In the genomic region with DNA sequence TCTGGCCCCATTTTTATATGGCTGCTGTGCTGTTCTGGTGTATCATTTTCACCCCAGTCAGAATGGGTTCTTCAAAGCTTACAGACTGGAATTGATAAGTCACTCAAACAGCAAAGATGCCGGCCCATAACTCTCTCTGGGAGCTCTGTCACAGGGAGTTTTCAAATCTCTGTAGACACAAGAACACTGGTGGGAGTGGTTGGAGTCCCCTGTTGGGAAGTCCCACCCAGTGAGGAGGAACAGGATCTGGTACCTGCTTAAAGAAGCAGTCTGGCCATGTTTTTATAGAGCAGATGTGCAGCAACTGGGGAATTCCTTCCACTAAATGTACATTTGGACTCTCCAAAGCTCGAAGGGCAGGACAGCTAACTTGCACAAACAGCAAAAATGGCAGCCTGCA, we compare ENCODE assay signal across 19 cellular contexts.
"Had no signal": no experiment of that assay in that cellular context is flagged by ENCODE, and none has a peak within 500 bp of the region (broad histone marks: within the 10 kb centered on the region; RNA-seq: fewer than 3 reads in every experiment).

No MANE protein-coding gene starts in this region.

- ATAC-seq: heart left ventricle; left colon; left ventricle myocardium superior; naive thymus-derived CD4-positive, alpha-beta T cell; stimulated activated naive CD8-positive, alpha-beta T cell treated with anti-CD3 and anti-CD28 coated beads, Interleukin-15, amount 100 ng/mL, for 72 hours had no signal

- H3K36me3 ChIP-seq: heart left ventricle, neutrophil, sigmoid colon, tibial nerve had no signal

- H3K27ac ChIP-seq: dorsolateral prefrontal cortex, heart left ventricle, neutrophil, sigmoid colon, skin epidermis, testis, tibial nerve had no signal

- H3K9me3 ChIP-seq: heart left ventricle, neutrophil, sigmoid colon, testis, tibial nerve had no signal

- H3K4me3 ChIP-seq: dorsolateral prefrontal cortex, heart left ventricle, sigmoid colon, skin epidermis, testis, tibial nerve had no signal

- DNase-seq: cortex of kidney; dorsolateral prefrontal cortex; effector CD8-positive, alpha-beta T cell; foreskin melanocyte; hippocampal formation; left colon; left ventricle myocardium superior; naive thymus-derived CD4-positive, alpha-beta T cell; nephron progenitor cell; sigmoid colon; stimulated activated CD4-positive, alpha-beta T cell treated with anti-CD3 and anti-CD28 coated beads, Interleukin-2, amount 100 ng/mL, for 24 hours; stimulated activated CD4-positive, alpha-beta T cell treated with anti-CD3 and anti-CD28 coated beads, Interleukin-4, amount 100 ng/mL, for 4 hours; stimulated activated naive B cell treated with anti-CD40 and anti-IgM and Interleukin-4, amounts not matched to agents 10 μg/mL and 1 μg/mL and 100 μg/mL, for 72 hours; stimulated activated naive CD8-positive, alpha-beta T cell treated with anti-CD3 and anti-CD28 coated beads, Interleukin-15, amount 100 ng/mL, for 72 hours; testis had no signal

- H3K4me1 ChIP-seq: heart left ventricle, sigmoid colon, testis, tibial nerve had no signal

- H3K27me3 ChIP-seq: heart left ventricle, neutrophil, sigmoid colon, testis, tibial nerve had no signal
